In the genomic region with DNA sequence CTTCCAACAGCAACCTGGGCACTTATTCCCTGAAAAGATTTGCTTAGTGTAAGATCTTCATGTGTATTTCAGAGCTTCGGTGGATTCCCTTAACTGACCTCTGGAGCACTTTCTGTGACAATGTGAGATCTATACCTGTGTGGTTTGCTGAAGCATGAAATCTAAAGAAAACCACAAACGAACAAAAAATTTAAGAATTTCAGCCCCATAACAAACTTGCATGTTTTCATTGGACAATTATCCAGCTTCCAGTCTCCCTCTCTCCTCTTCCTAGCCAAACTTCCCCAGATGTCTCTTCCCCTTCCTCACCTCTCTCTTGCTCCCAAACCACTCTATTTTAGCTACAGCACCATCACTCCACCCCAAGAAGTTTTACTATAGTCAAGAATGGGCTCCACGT, we compare ENCODE assay signal across 19 cellular contexts.
"Had no signal": no experiment of that assay in that cellular context is flagged by ENCODE, and none has a peak within 500 bp of the region (broad histone marks: within the 10 kb centered on the region; RNA-seq: fewer than 3 reads in every experiment).

No MANE protein-coding gene starts in this region.

- H3K9me3 ChIP-seq: lower lobe of right lung, pancreas, stomach, thoracic aorta, transverse colon had no signal

- H3K4me2 ChIP-seq: hepatocyte had no signal

- H3K27ac ChIP-seq: hepatocyte, left ventricle myocardium inferior, lower lobe of right lung, pancreas, stomach, thoracic aorta, transverse colon had no signal

- DNase-seq: effector CD8-positive, alpha-beta T cell; foreskin melanocyte; head of caudate nucleus; kidney; left cardiac atrium; left ventricle myocardium inferior; lower lobe of right lung; natural killer cell; occipital lobe; pancreas; right cardiac atrium; small intestine; stimulated activated CD4-positive, alpha-beta T cell treated with anti-CD3 and anti-CD28 coated beads, Interleukin-12 subunit alpha, Interleukin-12 subunit beta, amount 100 ng/mL, for 4 hours; stimulated activated naive CD4-positive, alpha-beta T cell; stomach; substantia nigra; transverse colon had no signal

- H3K27me3 ChIP-seq: hepatocyte, pancreas, stomach, transverse colon had no signal

- H2AFZ ChIP-seq: hepatocyte had no signal

- H3K36me3 ChIP-seq: left ventricle myocardium inferior, lower lobe of right lung, pancreas, stomach, thoracic aorta, transverse colon had no signal

- H3K4me1 ChIP-seq: left ventricle myocardium inferior, lower lobe of right lung, pancreas, stomach, transverse colon had no signal

- ATAC-seq: left cardiac atrium, lower lobe of right lung, natural killer cell, pancreas, right cardiac atrium had no signal

- H3K4me3 ChIP-seq: hepatocyte, left ventricle myocardium inferior, lower lobe of right lung, pancreas, stomach, thoracic aorta, transverse colon had no signal

- H3K79me2 ChIP-seq: hepatocyte had no signal

- FAIRE-seq: kidney, pancreas, small intestine had no signal
